Comparison of ENCODE assay signal across 1 cellular context in the genomic region with DNA sequence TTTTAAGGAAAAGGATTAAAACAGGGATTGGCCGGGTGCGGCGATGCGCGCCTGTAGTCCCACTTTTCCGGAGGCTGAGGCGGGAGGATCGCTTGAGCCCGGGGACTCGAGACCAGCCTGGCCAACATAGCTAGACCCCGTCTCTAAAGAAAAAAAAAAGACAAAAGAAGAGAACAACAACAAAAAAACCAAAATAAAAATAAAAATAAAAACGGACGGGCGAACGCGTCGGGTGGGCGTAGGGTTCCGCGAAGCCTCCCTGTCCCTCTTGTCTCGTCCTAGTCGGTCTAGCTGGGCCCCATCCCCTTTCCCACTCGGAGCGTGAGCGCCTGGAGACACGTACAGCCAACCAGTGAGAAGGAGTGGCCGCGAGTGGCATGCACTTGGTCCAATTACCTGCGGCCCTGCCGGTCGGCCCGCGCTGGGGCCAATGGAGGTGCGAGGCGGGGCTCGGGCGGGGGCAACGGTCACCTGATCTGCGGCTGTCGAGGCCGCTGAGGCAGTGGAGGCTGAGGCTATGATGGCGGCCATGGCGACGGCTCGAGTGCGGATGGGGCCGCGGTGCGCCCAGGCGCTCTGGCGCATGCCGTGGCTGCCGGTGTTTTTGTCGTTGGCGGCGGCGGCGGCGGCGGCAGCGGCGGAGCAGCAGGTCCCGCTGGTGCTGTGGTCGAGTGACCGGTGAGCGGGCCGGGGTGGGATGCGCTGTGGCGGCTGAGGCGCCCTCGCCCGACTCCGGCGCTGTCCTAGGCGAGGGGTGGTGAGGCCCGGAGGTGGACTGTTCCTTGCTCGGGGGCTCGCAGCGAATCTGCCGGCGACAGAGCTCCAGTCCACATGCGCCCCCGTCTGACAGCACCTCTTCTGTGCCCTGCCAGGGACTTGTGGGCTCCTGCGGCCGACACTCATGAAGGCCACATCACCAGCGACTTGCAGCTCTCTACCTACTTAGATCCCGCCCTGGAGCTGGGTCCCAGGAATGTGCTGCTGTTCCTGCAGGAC.
TF ChIP-seq lines count a peak whose summit lies in the region.

A gene with protein sequence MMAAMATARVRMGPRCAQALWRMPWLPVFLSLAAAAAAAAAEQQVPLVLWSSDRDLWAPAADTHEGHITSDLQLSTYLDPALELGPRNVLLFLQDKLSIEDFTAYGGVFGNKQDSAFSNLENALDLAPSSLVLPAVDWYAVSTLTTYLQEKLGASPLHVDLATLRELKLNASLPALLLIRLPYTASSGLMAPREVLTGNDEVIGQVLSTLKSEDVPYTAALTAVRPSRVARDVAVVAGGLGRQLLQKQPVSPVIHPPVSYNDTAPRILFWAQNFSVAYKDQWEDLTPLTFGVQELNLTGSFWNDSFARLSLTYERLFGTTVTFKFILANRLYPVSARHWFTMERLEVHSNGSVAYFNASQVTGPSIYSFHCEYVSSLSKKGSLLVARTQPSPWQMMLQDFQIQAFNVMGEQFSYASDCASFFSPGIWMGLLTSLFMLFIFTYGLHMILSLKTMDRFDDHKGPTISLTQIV (plus strand): TSS at position 502 of the 996 bp plus-strand sequence. CDS start 16 bp downstream, at position 518.

TF ChIP-seq in HepG2, 621 proteins besides CTCF, POLR2A, EP300 and RAD21 (continued from another document and continues in another):
- TF ChIP-seq, protein P1, sequence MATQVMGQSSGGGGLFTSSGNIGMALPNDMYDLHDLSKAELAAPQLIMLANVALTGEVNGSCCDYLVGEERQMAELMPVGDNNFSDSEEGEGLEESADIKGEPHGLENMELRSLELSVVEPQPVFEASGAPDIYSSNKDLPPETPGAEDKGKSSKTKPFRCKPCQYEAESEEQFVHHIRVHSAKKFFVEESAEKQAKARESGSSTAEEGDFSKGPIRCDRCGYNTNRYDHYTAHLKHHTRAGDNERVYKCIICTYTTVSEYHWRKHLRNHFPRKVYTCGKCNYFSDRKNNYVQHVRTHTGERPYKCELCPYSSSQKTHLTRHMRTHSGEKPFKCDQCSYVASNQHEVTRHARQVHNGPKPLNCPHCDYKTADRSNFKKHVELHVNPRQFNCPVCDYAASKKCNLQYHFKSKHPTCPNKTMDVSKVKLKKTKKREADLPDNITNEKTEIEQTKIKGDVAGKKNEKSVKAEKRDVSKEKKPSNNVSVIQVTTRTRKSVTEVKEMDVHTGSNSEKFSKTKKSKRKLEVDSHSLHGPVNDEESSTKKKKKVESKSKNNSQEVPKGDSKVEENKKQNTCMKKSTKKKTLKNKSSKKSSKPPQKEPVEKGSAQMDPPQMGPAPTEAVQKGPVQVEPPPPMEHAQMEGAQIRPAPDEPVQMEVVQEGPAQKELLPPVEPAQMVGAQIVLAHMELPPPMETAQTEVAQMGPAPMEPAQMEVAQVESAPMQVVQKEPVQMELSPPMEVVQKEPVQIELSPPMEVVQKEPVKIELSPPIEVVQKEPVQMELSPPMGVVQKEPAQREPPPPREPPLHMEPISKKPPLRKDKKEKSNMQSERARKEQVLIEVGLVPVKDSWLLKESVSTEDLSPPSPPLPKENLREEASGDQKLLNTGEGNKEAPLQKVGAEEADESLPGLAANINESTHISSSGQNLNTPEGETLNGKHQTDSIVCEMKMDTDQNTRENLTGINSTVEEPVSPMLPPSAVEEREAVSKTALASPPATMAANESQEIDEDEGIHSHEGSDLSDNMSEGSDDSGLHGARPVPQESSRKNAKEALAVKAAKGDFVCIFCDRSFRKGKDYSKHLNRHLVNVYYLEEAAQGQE (IDR thresholded peaks at IDR 0.05; ENCODE audit: borderline replicate concordance in 1 of 2, low read depth in 1 of 2, low read length in 2 of 2): no peak
- TF ChIP-seq PHF21A (CRISPR knock-in tag; IDR thresholded peaks at IDR 0.05): peak; percentile 62; the same call in 1 of the 2 replicates
- TF ChIP-seq, protein P2, sequence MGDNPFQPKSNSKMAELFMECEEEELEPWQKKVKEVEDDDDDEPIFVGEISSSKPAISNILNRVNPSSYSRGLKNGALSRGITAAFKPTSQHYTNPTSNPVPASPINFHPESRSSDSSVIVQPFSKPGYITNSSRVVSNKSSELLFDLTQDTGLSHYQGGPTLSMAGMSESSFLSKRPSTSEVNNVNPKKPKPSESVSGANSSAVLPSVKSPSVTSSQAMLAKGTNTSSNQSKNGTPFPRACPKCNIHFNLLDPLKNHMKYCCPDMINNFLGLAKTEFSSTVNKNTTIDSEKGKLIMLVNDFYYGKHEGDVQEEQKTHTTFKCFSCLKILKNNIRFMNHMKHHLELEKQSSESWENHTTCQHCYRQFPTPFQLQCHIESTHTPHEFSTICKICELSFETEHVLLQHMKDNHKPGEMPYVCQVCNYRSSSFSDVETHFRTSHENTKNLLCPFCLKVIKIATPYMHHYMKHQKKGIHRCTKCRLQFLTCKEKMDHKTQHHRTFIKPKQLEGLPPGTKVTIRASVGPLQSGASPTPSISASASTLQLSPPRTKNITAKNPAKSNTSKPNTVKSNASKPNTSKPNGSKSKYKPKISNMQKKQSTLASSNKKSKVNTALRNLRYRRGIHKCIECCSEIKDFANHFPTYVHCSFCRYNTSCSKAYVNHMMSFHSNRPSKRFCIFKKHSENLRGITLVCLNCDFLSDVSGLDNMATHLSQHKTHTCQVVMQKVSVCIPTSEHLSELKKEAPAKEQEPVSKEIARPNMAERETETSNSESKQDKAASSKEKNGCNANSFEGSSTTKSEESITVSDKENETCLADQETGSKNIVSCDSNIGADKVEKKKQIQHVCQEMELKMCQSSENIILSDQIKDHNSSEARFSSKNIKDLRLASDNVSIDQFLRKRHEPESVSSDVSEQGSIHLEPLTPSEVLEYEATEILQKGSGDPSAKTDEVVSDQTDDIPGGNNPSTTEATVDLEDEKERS (CRISPR knock-in tag; IDR thresholded peaks at IDR 0.05): no peak
- TF ChIP-seq MYC (CRISPR knock-in tag; IDR thresholded peaks at IDR 0.05; ENCODE audit: borderline replicate concordance): peak; percentile 71; the same call in 1 of the 2 replicates
- no peak for TF ChIP-seq MXD4 (CRISPR knock-in tag; IDR thresholded peaks at IDR 0.05)
- TF ChIP-seq FIP1L1 (IDR thresholded peaks at IDR 0.05; ENCODE audit: borderline replicate concordance, insufficient read depth, low read depth, low read length): no peak
- TF ChIP-seq FOXJ3 (CRISPR knock-in tag; IDR thresholded peaks at IDR 0.05; ENCODE audit: borderline replicate concordance): no peak
- TF ChIP-seq ZNF619 (CRISPR knock-in tag; IDR thresholded peaks at IDR 0.05): no peak
- no peak for TF ChIP-seq ZNF670 (CRISPR knock-in tag; IDR thresholded peaks at IDR 0.05; ENCODE audit: borderline replicate concordance)
- TF ChIP-seq, protein P3, sequence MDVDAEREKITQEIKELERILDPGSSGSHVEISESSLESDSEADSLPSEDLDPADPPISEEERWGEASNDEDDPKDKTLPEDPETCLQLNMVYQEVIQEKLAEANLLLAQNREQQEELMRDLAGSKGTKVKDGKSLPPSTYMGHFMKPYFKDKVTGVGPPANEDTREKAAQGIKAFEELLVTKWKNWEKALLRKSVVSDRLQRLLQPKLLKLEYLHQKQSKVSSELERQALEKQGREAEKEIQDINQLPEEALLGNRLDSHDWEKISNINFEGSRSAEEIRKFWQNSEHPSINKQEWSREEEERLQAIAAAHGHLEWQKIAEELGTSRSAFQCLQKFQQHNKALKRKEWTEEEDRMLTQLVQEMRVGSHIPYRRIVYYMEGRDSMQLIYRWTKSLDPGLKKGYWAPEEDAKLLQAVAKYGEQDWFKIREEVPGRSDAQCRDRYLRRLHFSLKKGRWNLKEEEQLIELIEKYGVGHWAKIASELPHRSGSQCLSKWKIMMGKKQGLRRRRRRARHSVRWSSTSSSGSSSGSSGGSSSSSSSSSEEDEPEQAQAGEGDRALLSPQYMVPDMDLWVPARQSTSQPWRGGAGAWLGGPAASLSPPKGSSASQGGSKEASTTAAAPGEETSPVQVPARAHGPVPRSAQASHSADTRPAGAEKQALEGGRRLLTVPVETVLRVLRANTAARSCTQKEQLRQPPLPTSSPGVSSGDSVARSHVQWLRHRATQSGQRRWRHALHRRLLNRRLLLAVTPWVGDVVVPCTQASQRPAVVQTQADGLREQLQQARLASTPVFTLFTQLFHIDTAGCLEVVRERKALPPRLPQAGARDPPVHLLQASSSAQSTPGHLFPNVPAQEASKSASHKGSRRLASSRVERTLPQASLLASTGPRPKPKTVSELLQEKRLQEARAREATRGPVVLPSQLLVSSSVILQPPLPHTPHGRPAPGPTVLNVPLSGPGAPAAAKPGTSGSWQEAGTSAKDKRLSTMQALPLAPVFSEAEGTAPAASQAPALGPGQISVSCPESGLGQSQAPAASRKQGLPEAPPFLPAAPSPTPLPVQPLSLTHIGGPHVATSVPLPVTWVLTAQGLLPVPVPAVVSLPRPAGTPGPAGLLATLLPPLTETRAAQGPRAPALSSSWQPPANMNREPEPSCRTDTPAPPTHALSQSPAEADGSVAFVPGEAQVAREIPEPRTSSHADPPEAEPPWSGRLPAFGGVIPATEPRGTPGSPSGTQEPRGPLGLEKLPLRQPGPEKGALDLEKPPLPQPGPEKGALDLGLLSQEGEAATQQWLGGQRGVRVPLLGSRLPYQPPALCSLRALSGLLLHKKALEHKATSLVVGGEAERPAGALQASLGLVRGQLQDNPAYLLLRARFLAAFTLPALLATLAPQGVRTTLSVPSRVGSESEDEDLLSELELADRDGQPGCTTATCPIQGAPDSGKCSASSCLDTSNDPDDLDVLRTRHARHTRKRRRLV (CRISPR knock-in tag; IDR thresholded peaks at IDR 0.05): no peak
- TF ChIP-seq, protein P4, sequence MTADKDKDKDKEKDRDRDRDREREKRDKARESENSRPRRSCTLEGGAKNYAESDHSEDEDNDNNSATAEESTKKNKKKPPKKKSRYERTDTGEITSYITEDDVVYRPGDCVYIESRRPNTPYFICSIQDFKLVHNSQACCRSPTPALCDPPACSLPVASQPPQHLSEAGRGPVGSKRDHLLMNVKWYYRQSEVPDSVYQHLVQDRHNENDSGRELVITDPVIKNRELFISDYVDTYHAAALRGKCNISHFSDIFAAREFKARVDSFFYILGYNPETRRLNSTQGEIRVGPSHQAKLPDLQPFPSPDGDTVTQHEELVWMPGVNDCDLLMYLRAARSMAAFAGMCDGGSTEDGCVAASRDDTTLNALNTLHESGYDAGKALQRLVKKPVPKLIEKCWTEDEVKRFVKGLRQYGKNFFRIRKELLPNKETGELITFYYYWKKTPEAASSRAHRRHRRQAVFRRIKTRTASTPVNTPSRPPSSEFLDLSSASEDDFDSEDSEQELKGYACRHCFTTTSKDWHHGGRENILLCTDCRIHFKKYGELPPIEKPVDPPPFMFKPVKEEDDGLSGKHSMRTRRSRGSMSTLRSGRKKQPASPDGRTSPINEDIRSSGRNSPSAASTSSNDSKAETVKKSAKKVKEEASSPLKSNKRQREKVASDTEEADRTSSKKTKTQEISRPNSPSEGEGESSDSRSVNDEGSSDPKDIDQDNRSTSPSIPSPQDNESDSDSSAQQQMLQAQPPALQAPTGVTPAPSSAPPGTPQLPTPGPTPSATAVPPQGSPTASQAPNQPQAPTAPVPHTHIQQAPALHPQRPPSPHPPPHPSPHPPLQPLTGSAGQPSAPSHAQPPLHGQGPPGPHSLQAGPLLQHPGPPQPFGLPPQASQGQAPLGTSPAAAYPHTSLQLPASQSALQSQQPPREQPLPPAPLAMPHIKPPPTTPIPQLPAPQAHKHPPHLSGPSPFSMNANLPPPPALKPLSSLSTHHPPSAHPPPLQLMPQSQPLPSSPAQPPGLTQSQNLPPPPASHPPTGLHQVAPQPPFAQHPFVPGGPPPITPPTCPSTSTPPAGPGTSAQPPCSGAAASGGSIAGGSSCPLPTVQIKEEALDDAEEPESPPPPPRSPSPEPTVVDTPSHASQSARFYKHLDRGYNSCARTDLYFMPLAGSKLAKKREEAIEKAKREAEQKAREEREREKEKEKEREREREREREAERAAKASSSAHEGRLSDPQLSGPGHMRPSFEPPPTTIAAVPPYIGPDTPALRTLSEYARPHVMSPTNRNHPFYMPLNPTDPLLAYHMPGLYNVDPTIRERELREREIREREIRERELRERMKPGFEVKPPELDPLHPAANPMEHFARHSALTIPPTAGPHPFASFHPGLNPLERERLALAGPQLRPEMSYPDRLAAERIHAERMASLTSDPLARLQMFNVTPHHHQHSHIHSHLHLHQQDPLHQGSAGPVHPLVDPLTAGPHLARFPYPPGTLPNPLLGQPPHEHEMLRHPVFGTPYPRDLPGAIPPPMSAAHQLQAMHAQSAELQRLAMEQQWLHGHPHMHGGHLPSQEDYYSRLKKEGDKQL (CRISPR knock-in tag; IDR thresholded peaks at IDR 0.05; ENCODE audit: low read depth): no peak
- TF ChIP-seq ZNF230 (CRISPR knock-in tag; IDR thresholded peaks at IDR 0.05): no peak; the same call in 1 of the 2 replicates
- TF ChIP-seq TEAD3 (CRISPR knock-in tag; optimal IDR thresholded peaks at IDR 0.05; ENCODE audit: borderline replicate concordance): no peak
- TF ChIP-seq, protein P5, sequence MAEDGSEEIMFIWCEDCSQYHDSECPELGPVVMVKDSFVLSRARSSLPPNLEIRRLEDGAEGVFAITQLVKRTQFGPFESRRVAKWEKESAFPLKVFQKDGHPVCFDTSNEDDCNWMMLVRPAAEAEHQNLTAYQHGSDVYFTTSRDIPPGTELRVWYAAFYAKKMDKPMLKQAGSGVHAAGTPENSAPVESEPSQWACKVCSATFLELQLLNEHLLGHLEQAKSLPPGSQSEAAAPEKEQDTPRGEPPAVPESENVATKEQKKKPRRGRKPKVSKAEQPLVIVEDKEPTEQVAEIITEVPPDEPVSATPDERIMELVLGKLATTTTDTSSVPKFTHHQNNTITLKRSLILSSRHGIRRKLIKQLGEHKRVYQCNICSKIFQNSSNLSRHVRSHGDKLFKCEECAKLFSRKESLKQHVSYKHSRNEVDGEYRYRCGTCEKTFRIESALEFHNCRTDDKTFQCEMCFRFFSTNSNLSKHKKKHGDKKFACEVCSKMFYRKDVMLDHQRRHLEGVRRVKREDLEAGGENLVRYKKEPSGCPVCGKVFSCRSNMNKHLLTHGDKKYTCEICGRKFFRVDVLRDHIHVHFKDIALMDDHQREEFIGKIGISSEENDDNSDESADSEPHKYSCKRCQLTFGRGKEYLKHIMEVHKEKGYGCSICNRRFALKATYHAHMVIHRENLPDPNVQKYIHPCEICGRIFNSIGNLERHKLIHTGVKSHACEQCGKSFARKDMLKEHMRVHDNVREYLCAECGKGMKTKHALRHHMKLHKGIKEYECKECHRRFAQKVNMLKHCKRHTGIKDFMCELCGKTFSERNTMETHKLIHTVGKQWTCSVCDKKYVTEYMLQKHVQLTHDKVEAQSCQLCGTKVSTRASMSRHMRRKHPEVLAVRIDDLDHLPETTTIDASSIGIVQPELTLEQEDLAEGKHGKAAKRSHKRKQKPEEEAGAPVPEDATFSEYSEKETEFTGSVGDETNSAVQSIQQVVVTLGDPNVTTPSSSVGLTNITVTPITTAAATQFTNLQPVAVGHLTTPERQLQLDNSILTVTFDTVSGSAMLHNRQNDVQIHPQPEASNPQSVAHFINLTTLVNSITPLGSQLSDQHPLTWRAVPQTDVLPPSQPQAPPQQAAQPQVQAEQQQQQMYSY (CRISPR knock-in tag; IDR thresholded peaks at IDR 0.05): no peak
- no peak for TF ChIP-seq ATF1 (CRISPR knock-in tag; IDR thresholded peaks at IDR 0.05)
- TF ChIP-seq, protein P6, sequence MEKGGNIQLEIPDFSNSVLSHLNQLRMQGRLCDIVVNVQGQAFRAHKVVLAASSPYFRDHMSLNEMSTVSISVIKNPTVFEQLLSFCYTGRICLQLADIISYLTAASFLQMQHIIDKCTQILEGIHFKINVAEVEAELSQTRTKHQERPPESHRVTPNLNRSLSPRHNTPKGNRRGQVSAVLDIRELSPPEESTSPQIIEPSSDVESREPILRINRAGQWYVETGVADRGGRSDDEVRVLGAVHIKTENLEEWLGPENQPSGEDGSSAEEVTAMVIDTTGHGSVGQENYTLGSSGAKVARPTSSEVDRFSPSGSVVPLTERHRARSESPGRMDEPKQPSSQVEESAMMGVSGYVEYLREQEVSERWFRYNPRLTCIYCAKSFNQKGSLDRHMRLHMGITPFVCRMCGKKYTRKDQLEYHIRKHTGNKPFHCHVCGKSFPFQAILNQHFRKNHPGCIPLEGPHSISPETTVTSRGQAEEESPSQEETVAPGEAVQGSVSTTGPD (CRISPR knock-in tag; IDR thresholded peaks at IDR 0.05): no peak
- TF ChIP-seq SP2 (CRISPR knock-in tag; IDR thresholded peaks at IDR 0.05): peak; percentile 97
- TF ChIP-seq TSC22D2 (CRISPR knock-in tag; IDR thresholded peaks at IDR 0.05; ENCODE audit: borderline replicate concordance): no peak
